Comparison of ENCODE assay signal across 20 cellular contexts in the genomic region with DNA sequence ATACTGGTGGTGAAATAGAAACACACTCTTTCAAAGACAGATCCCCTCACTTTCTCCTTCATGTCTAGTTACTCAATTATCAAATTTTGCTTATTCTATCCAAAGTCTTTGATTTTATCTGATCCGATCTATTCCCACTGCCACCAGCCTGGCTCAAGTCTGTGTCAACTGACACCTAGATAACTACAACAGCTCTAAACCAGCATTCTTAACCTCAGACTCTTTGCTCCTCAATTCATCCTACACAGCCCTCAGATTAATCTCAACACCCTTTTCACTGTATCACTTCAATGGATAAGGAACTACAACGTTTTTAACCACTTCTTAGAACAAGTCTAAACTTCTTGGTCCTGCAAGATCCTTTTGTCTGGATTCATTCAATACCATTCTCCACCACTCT.
"Had no signal": no experiment of that assay in that cellular context is flagged by ENCODE, and none has a peak within 500 bp of the region (broad histone marks: within the 10 kb centered on the region; RNA-seq: fewer than 3 reads in every experiment).

No MANE protein-coding gene starts in this region.

- H3K36me3 ChIP-seq: esophagus squamous epithelium, left ventricle myocardium inferior, pancreas, spleen, tibial nerve had no signal

- H3K4me3 Mint-ChIP-seq: activated naive CD4-positive, alpha-beta T cell treated with anti-CD3 and anti-CD28 coated beads, Interleukin-2, amount 10 ng/mL, durations not matched to agents 7 days and 5 days; activated T-helper 1 cell treated with anti-CD3 and anti-CD28 coated beads, Interleukin-12 subunit alpha, Interleukin-12 subunit beta, Interleukin-2, Interleukin-4 antibody, amounts not matched to agents 30 ng/mL and 10 ng/mL and 1 ng/mL, durations not matched to agents 14 hours and 24 hours and 36 hours; central memory CD8-positive, alpha-beta T cell; dendritic cell treated with granulocyte-macrophage colony-stimulating factor and Interleukin-4, amounts not matched to agents 40 ng/mL and 50 ng/mL, for 4 days; neural crest cell; T-helper 2 cell treated with Interferon-gamma antibody and Interleukin-4, amounts not matched to agents 5 μg/mL and 100 μg/mL, for 36 hours had no signal

- H3K27me3 ChIP-seq: esophagus squamous epithelium, pancreas, spleen, tibial nerve had no signal

- H3K4me3 ChIP-seq: esophagus squamous epithelium, left ventricle myocardium inferior, pancreas, spleen, tibial nerve had no signal

- H3K9me3 Mint-ChIP-seq: activated naive CD4-positive, alpha-beta T cell treated with anti-CD3 and anti-CD28 coated beads, Interleukin-2, amount 10 ng/mL, durations not matched to agents 7 days and 5 days; activated T-helper 1 cell treated with anti-CD3 and anti-CD28 coated beads, Interleukin-12 subunit alpha, Interleukin-12 subunit beta, Interleukin-2, Interleukin-4 antibody, amounts not matched to agents 30 ng/mL and 10 ng/mL and 1 ng/mL, durations not matched to agents 14 hours and 24 hours and 36 hours; central memory CD8-positive, alpha-beta T cell; neural crest cell; T-helper 2 cell treated with Interferon-gamma antibody and Interleukin-4, amounts not matched to agents 5 μg/mL and 100 μg/mL, for 36 hours had no signal

- H3K27ac ChIP-seq: esophagus squamous epithelium, left ventricle myocardium inferior, pancreas, spleen, tibial nerve had no signal

- H3K27ac Mint-ChIP-seq: activated naive CD4-positive, alpha-beta T cell treated with anti-CD3 and anti-CD28 coated beads, Interleukin-2, amount 10 ng/mL, durations not matched to agents 7 days and 5 days; activated T-helper 1 cell treated with anti-CD3 and anti-CD28 coated beads, Interleukin-12 subunit alpha, Interleukin-12 subunit beta, Interleukin-2, Interleukin-4 antibody, amounts not matched to agents 30 ng/mL and 10 ng/mL and 1 ng/mL, durations not matched to agents 14 hours and 24 hours and 36 hours; dendritic cell treated with granulocyte-macrophage colony-stimulating factor and Interleukin-4, amounts not matched to agents 40 ng/mL and 50 ng/mL, for 4 days; T-helper 2 cell treated with Interferon-gamma antibody and Interleukin-4, amounts not matched to agents 5 μg/mL and 100 μg/mL, for 36 hours had no signal

- H3K27me3 Mint-ChIP-seq: activated naive CD4-positive, alpha-beta T cell treated with anti-CD3 and anti-CD28 coated beads, Interleukin-2, amount 10 ng/mL, durations not matched to agents 7 days and 5 days; central memory CD8-positive, alpha-beta T cell; dendritic cell treated with granulocyte-macrophage colony-stimulating factor and Interleukin-4, amounts not matched to agents 40 ng/mL and 50 ng/mL, for 4 days had no signal

- DNase-seq: activated CD4-positive, alpha-beta T cell treated with anti-CD3 and anti-CD28 coated beads for 4 hours; activated CD4-positive, alpha-beta T cell treated with anti-CD3 and anti-CD28 coated beads, Interleukin-2, amount 50 U/mL, for 4 hours; activated CD4-positive, CD25-positive, alpha-beta regulatory T cell; activated effector memory CD4-positive, alpha-beta T cell treated with anti-CD3 and anti-CD28 coated beads, Interleukin-2, amount 50 U/mL, for 16 hours; activated naive CD4-positive, alpha-beta T cell treated with anti-CD3 and anti-CD28 coated beads, Interleukin-2, amount 10 ng/mL, durations not matched to agents 7 days and 5 days; esophagus squamous epithelium; foreskin melanocyte; left ventricle myocardium inferior; nucleus accumbens; pancreas; right cardiac atrium; spleen; stimulated activated naive CD4-positive, alpha-beta T cell treated with Interleukin-2 at 50 U/mL for 16 hours; T-helper 1 cell had no signal

- H3K9me3 ChIP-seq: esophagus squamous epithelium, pancreas had no signal
